15 cellular contexts compared by ENCODE assay signal in the genomic region with DNA sequence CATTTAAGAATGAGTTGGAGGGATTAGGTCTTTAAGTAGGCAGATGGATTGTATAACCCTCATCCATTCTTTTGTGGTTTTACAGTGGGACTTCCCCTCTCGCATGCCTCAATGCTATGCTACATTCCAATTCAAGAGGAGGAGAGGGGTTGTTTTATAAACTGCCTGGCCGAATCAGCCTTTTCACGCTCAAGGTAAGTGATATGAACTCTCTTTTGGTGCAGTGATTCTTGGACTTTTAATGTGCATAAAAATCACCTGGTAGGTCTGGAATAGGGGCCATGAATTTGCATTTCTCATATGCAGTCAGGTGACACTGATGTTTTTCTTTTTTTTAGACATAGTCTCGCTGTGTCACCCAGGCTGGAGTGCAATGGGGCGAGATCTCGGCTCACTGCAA. TPM values are rescaled to one million over a fixed set of nuclear protein-coding genes. Genes with fewer than 3 reads are reported as not detected.
DNase-seq lines count a peak whose midpoint lies in the region; ATAC-seq and TF ChIP-seq lines count a peak whose summit lies in the region.
"Had no signal": no experiment of that assay in that cellular context is flagged by ENCODE, and none has a peak within 500 bp of the region (broad histone marks: within the 10 kb centered on the region; RNA-seq: fewer than 3 reads in every experiment).

No MANE protein-coding gene starts in this region.

- peaks cover 48% of the 10 kb centered on the region for H3K4me1 Mint-ChIP-seq in activated T-helper 1 cell treated with anti-CD3 and anti-CD28 coated beads, Interleukin-12 subunit alpha, Interleukin-12 subunit beta, Interleukin-2, Interleukin-4 antibody, amounts not matched to agents 30 ng/mL and 10 ng/mL and 1 ng/mL, durations not matched to agents 14 hours and 24 hours and 36 hours (ENCODE audit: low read depth)

- DNase-seq in EH (ENCODE audit: low read depth) (peak; percentile 39), mucosa of descending colon (no peak), SW 1271 (lab: John Stamatoyannopoulos, UW) (no peak), aorta (no peak), cardiac septum (ENCODE audit: low spot score) (no peak)
- no peak for DNase-seq in activated T-helper 1 cell treated with anti-CD3 and anti-CD28 coated beads, Interleukin-12 subunit alpha, Interleukin-12 subunit beta, Interleukin-2, Interleukin-4 antibody, amounts not matched to agents 30 ng/mL and 10 ng/mL and 1 ng/mL, durations not matched to agents 14 hours and 24 hours and 36 hours (ENCODE audit: low spot score)
- no peak for DNase-seq in activated effector memory CD4-positive, alpha-beta T cell treated with Interleukin-2 at 50 U/mL for 16 hours
- DNase-seq: activated naive CD4-positive, alpha-beta T cell treated with Interleukin-2 at 50 U/mL for 16 hours; DND-41; H9; NCI-H1694; nucleus accumbens had no signal

- WGBS in aorta, 2 donors, result 86 to 87% methylated on average over 6 of the region's 6 CpGs

- H3K4me1 ChIP-seq in mucosa of descending colon (ENCODE audit: low read depth) (peaks cover 20% of the 10 kb centered on the region), aorta (ENCODE audit: control insufficient read depth in 1 of 2, insufficient read depth in 2 of 2, low read length in 2 of 2) (peaks cover 0 to 3% of the 10 kb centered on the region in 2 donors)

- H3K4me3 ChIP-seq in mucosa of descending colon (no peak overlapping the region), aorta (ENCODE audit: low read length in 2 of 2) (no peak overlapping the region)
- H3K4me3 ChIP-seq: vagina had no signal

- H3K4me3 Mint-ChIP-seq in activated T-helper 1 cell treated with anti-CD3 and anti-CD28 coated beads, Interleukin-12 subunit alpha, Interleukin-12 subunit beta, Interleukin-2, Interleukin-4 antibody, amounts not matched to agents 30 ng/mL and 10 ng/mL and 1 ng/mL, durations not matched to agents 14 hours and 24 hours and 36 hours, result peak overlapping the region; percentile 3
- H3K4me3 Mint-ChIP-seq: H9 had no signal

- no peaks in the 10 kb centered on the region for H3K27me3 ChIP-seq in aorta (ENCODE audit: control insufficient read depth in 1 of 2, insufficient read depth in 2 of 2, low read length in 1 of 2)
- H3K27me3 ChIP-seq: vagina had no signal

- peaks cover 23% of the 10 kb centered on the region for H3K36me3 Mint-ChIP-seq in activated T-helper 1 cell treated with anti-CD3 and anti-CD28 coated beads, Interleukin-12 subunit alpha, Interleukin-12 subunit beta, Interleukin-2, Interleukin-4 antibody, amounts not matched to agents 30 ng/mL and 10 ng/mL and 1 ng/mL, durations not matched to agents 14 hours and 24 hours and 36 hours (ENCODE audit: low read depth)

- H3K9me3 Mint-ChIP-seq in activated T-helper 1 cell treated with anti-CD3 and anti-CD28 coated beads, Interleukin-12 subunit alpha, Interleukin-12 subunit beta, Interleukin-2, Interleukin-4 antibody, amounts not matched to agents 30 ng/mL and 10 ng/mL and 1 ng/mL, durations not matched to agents 14 hours and 24 hours and 36 hours, result no peaks in the 10 kb centered on the region
- H3K9me3 Mint-ChIP-seq: H9 had no signal

- H3K36me3 ChIP-seq in mucosa of descending colon (ENCODE audit: low read depth) (no peaks in the 10 kb centered on the region), aorta (ENCODE audit: control insufficient read depth in 1 of 2, insufficient read depth in 2 of 2, low read length in 1 of 2) (no peaks in the 10 kb centered on the region)

- TF ChIP-seq CTCF in mucosa of descending colon (IDR thresholded peaks at IDR 0.05), result no peak

- peak; percentile 45 for ATAC-seq in HG02870 (IDR thresholded peaks at IDR 0.05; ENCODE audit: unreplicated experiment)
- ATAC-seq in mucosa of descending colon, result peak; percentile 28
- no peak for ATAC-seq in aorta (ENCODE audit: low FRiP score)

- no peak overlapping the region for H3K27ac ChIP-seq in aorta (ENCODE audit: low read depth in 1 of 2, low read length in 2 of 2)
- H3K27ac ChIP-seq: HL-60, vagina had no signal

- H3K9me3 ChIP-seq in mucosa of descending colon (no peaks in the 10 kb centered on the region), aorta (ENCODE audit: control insufficient read depth, low read length) (no peaks in the 10 kb centered on the region)
- H3K9me3 ChIP-seq: vagina had no signal

- no peaks in the 10 kb centered on the region for H3K27me3 Mint-ChIP-seq in activated T-helper 1 cell treated with anti-CD3 and anti-CD28 coated beads, Interleukin-12 subunit alpha, Interleukin-12 subunit beta, Interleukin-2, Interleukin-4 antibody, amounts not matched to agents 30 ng/mL and 10 ng/mL and 1 ng/mL, durations not matched to agents 14 hours and 24 hours and 36 hours (ENCODE audit: insufficient read depth)

- intact Hi-C loops in activated T-helper 1 cell treated with anti-CD3 and anti-CD28 coated beads, Interleukin-12 subunit alpha, Interleukin-12 subunit beta, Interleukin-2, Interleukin-4 antibody, amounts not matched to agents 30 ng/mL and 10 ng/mL and 1 ng/mL, durations not matched to agents 14 hours and 24 hours and 36 hours (cut with micrococcal nuclease), result loop anchor here (5.0 kb wide), 1 partner anchor 37 kb away; no protein-coding TSS in a partner anchor
- intact Hi-C loops in mucosa of descending colon (cut with DNase I, micrococcal nuclease), result no loop called here
- intact Hi-C loops in aorta (cut with DNase I), result no loop called here
- intact Hi-C loops in cardiac septum (cut with DNase I), result no loop called here

- peak overlapping the region; percentile 29 for H3K27ac Mint-ChIP-seq in activated T-helper 1 cell treated with anti-CD3 and anti-CD28 coated beads, Interleukin-12 subunit alpha, Interleukin-12 subunit beta, Interleukin-2, Interleukin-4 antibody, amounts not matched to agents 30 ng/mL and 10 ng/mL and 1 ng/mL, durations not matched to agents 14 hours and 24 hours and 36 hours
- H3K27ac Mint-ChIP-seq: H9 had no signal

RNA-seq across cellular contexts. Expression of gene ASXL1, which starts 10.8 kb away (rescaled TPM):
- 136 and 142 TPM in 2 replicates for total RNA-seq in activated T-helper 1 cell treated with anti-CD3 and anti-CD28 coated beads, Interleukin-12 subunit alpha, Interleukin-12 subunit beta, Interleukin-2, Interleukin-4 antibody, amounts not matched to agents 30 ng/mL and 10 ng/mL and 1 ng/mL, durations not matched to agents 14 hours and 24 hours and 36 hours
- total RNA-seq in mucosa of descending colon (10 to 100 TPM; 47.4 to 78.9 (median 52.3) TPM), aorta (100 to 1,000 TPM in 1 of 2 donors, 10 to 100 TPM in 1; 92.5 to 102 TPM), cardiac septum (36.3 TPM)
- polyA plus RNA-seq in aorta, result 10 to 100 TPM; 18.0 to 51.7 TPM
